ENCODE assay signal across 15 cellular contexts in genomic region chr7:91240546-91240945, GRCh38. TPM values are rescaled to one million over a fixed set of nuclear protein-coding genes. Genes with fewer than 3 reads are reported as not detected.
DNase-seq lines count a peak whose midpoint lies in the region; ATAC-seq and TF ChIP-seq lines count a peak whose summit lies in the region.
"Had no signal": no experiment of that assay in that cellular context is flagged by ENCODE, and none has a peak within 500 bp of the region (broad histone marks: within the 10 kb centered on the region; RNA-seq: fewer than 3 reads in every experiment).

No MANE protein-coding gene starts in this region.

- H2BK120ac ChIP-seq in neuronal stem cell (ENCODE audit: low read depth, low read length): no peak overlapping the region

- no peaks in the 10 kb centered on the region for H3K36me3 ChIP-seq in esophagus squamous epithelium
- no peaks in the 10 kb centered on the region for H3K36me3 ChIP-seq in neuronal stem cell (replicated peaks in 1 of 2; ENCODE audit: control insufficient read depth in 2 of 2, insufficient read depth in 2 of 2, low read length in 2 of 2)
- no peaks in the 10 kb centered on the region for H3K36me3 ChIP-seq in GM23338 (ENCODE audit: insufficient read depth)
- H3K36me3 ChIP-seq: heart right ventricle had no signal

- H2AFZ ChIP-seq in neuronal stem cell (ENCODE audit: low read length) (peak overlapping the region; percentile 46), GM23338 (no peak overlapping the region)

- in situ Hi-C loops in ACHN (cut with HindIII; ENCODE audit: low pct_ligation_motif_present, low pct_unique_long_range_greater_than_20kb, low sequenced_read_pairs): no loop called here

- H4K8ac ChIP-seq in neuronal stem cell (ENCODE audit: low read depth, low read length): no peak overlapping the region

- H3K27me3 Mint-ChIP-seq in GM23338 (ENCODE audit: insufficient read depth, low read depth, poor library complexity): no peaks in the 10 kb centered on the region

- H3K36me3 Mint-ChIP-seq in GM23338 (ENCODE audit: low read depth): no peaks in the 10 kb centered on the region
- H3K36me3 Mint-ChIP-seq: activated naive CD8-positive, alpha-beta T cell treated with anti-CD3 and anti-CD28 coated beads for 36 hours; WTC11 had no signal

- H3K9me3 Mint-ChIP-seq in GM23338: no peaks in the 10 kb centered on the region
- H3K9me3 Mint-ChIP-seq: activated naive CD8-positive, alpha-beta T cell treated with anti-CD3 and anti-CD28 coated beads for 36 hours; WTC11 had no signal

- no peak overlapping the region for H3K4me2 ChIP-seq in neuronal stem cell (ENCODE audit: insufficient read depth, low read length, poor library complexity, severe bottlenecking)
- H3K4me2 ChIP-seq in GM23338: no peak overlapping the region

- DNase-seq in AG09319 (ENCODE audit: extremely low read depth, low read depth) (peak; percentile 75), NOMO-1 treated with DMSO at 0.1 percent for 48 hours (lab: John Stamatoyannopoulos, UW; ENCODE audit: unreplicated experiment) (peak; percentile 96), esophagus squamous epithelium (lab: John Stamatoyannopoulos, UW) (no peak), neuronal stem cell (ENCODE audit: low spot score) (no peak), GM23338 (ENCODE audit: low spot score) (no peak), hippocampal formation (lab: John Stamatoyannopoulos, UW) (no peak), ACHN (no peak)
- DNase-seq: activated CD8-positive, alpha-beta memory T cell treated with anti-CD3 and anti-CD28 coated beads, Interleukin-2, amount 50 U/mL, for 4 hours; activated naive CD8-positive, alpha-beta T cell treated with anti-CD3 and anti-CD28 coated beads for 36 hours; dorsolateral prefrontal cortex; heart right ventricle; NCI-H1930; NCI-H82 had no signal

- intact Hi-C loops in esophagus squamous epithelium (cut with DNase I): no loop called here

- H3K4me3 ChIP-seq in esophagus squamous epithelium (no peak overlapping the region), neuronal stem cell (ENCODE audit: low read length in 2 of 2) (no peak overlapping the region), GM23338 (no peak overlapping the region)
- H3K4me3 ChIP-seq: dorsolateral prefrontal cortex, heart right ventricle had no signal

- H3K9me3 ChIP-seq in esophagus squamous epithelium (no peaks in the 10 kb centered on the region), neuronal stem cell (replicated peaks in 1 of 2; ENCODE audit: control insufficient read depth in 2 of 2, insufficient read depth in 1 of 2, low read depth in 1 of 2, low read length in 2 of 2) (no peaks in the 10 kb centered on the region)
- H3K9me3 ChIP-seq: heart right ventricle had no signal

- H3K27ac ChIP-seq in esophagus squamous epithelium (peak overlapping the region in 3 of 4 donors; percentile 11 to 61 (median 61)), neuronal stem cell (replicated peaks; ENCODE audit: low read length) (no peak overlapping the region), GM23338 (ENCODE audit: low read depth) (no peak overlapping the region)
- H3K27ac ChIP-seq: dorsolateral prefrontal cortex had no signal

- no peak overlapping the region for H3K4ac ChIP-seq in neuronal stem cell (ENCODE audit: low read length)

- no peak overlapping the region for H4K91ac ChIP-seq in neuronal stem cell (ENCODE audit: low read depth, low read length, poor library complexity)

- H3K4me1 ChIP-seq in esophagus squamous epithelium: peaks cover 0 to 33% (median 9%) of the 10 kb centered on the region in 3 donors
- peaks cover 0 to 3% of the 10 kb centered on the region in 2 donors for H3K4me1 ChIP-seq in neuronal stem cell (ENCODE audit: control insufficient read depth in 2 of 2, insufficient read depth in 1 of 2, low read depth in 1 of 2, low read length in 2 of 2)
- H3K4me1 ChIP-seq in GM23338 (ENCODE audit: insufficient read depth): no peaks in the 10 kb centered on the region; the same call in 1 of the 2 replicates

- 12 to 32% methylated on average over 2 of the region's 2 CpGs for WGBS in esophagus squamous epithelium, 2 donors
- WGBS in neuronal stem cell (ENCODE audit: extremely low coverage in 2 of 2, insufficient read length in 2 of 2, insufficient replicate concordance in 1 of 2), 2 donors: no CpG with 5 or more reads among the region's 2 CpGs

- no peaks in the 10 kb centered on the region for H3K27me3 ChIP-seq in esophagus squamous epithelium
- no peaks in the 10 kb centered on the region for H3K27me3 ChIP-seq in neuronal stem cell (ENCODE audit: control insufficient read depth in 3 of 3, insufficient read depth in 3 of 3, low read depth in 1 of 3, low read length in 3 of 3)
- H3K27me3 ChIP-seq in GM23338 (ENCODE audit: insufficient read depth): no peaks in the 10 kb centered on the region
- H3K27me3 ChIP-seq: dorsolateral prefrontal cortex, heart right ventricle had no signal

- no peak overlapping the region for H2AK5ac ChIP-seq in neuronal stem cell (ENCODE audit: low read depth, low read length)

- H3K4me1 Mint-ChIP-seq in GM23338: peaks cover 10% of the 10 kb centered on the region; the same call in 2 of the 3 replicates
- H3K4me1 Mint-ChIP-seq: activated naive CD8-positive, alpha-beta T cell treated with anti-CD3 and anti-CD28 coated beads for 36 hours had no signal

- H3K79me2 ChIP-seq in GM23338 (replicated peaks; ENCODE audit: insufficient read depth): no peaks in the 10 kb centered on the region

- H2BK5ac ChIP-seq in neuronal stem cell (ENCODE audit: low read length): no peak overlapping the region

- H3K27ac Mint-ChIP-seq in GM23338: no peak overlapping the region
- H3K27ac Mint-ChIP-seq: activated naive CD8-positive, alpha-beta T cell treated with anti-CD3 and anti-CD28 coated beads for 36 hours; WTC11 had no signal

- H2BK12ac ChIP-seq in neuronal stem cell (ENCODE audit: low read length): no peak overlapping the region

- no peak overlapping the region for H3K4me3 Mint-ChIP-seq in GM23338
- H3K4me3 Mint-ChIP-seq: activated naive CD8-positive, alpha-beta T cell treated with anti-CD3 and anti-CD28 coated beads for 36 hours; WTC11 had no signal

- ATAC-seq in HG03571 (IDR thresholded peaks at IDR 0.05; ENCODE audit: unreplicated experiment) (no peak), GM23338 (no peak)
- ATAC-seq: WTC11 had no signal

- no peak overlapping the region for H3K9ac ChIP-seq in neuronal stem cell (ENCODE audit: low read depth, low read length, poor library complexity)

- no peak overlapping the region for H3K18ac ChIP-seq in neuronal stem cell (ENCODE audit: low read length)

- no peak overlapping the region for H3K23ac ChIP-seq in neuronal stem cell (ENCODE audit: low read depth, low read length, poor library complexity)

- H3K14ac ChIP-seq in neuronal stem cell (ENCODE audit: low read length): no peak overlapping the region

- H3F3A ChIP-seq in GM23338 (replicated peaks; ENCODE audit: low read depth): no peaks in the 10 kb centered on the region

- H2BK15ac ChIP-seq in neuronal stem cell (ENCODE audit: low read length): no peak overlapping the region

- no peaks in the 10 kb centered on the region for H3K79me1 ChIP-seq in neuronal stem cell (ENCODE audit: low read depth, low read length)

- no peaks in the 10 kb centered on the region for H3K9me2 ChIP-seq in GM23338 (ENCODE audit: insufficient read depth)

- TF ChIP-seq POLR2A in esophagus squamous epithelium (IDR thresholded peaks at IDR 0.05): no peak

- H4K20me1 ChIP-seq in GM23338 (replicated peaks; ENCODE audit: insufficient read depth): no peaks in the 10 kb centered on the region

- TF ChIP-seq CTCF in AG09319 (IDR thresholded peaks at IDR 0.05; ENCODE audit: low read depth, low read length): no peak
- TF ChIP-seq CTCF in esophagus squamous epithelium (IDR thresholded peaks at IDR 0.05): no peak
- no peak for TF ChIP-seq CTCF in GM23338 (conservative IDR thresholded peaks at IDR 0.05; ENCODE audit: low read depth in 2 of 2)

TF ChIP-seq in GM23338, 12 proteins besides CTCF, POLR2A, EP300 and RAD21 (continues in another document):
- TF ChIP-seq ZNF331 (CRISPR knock-in tag; IDR thresholded peaks at IDR 0.05; ENCODE audit: low read depth) (no peak), EZH2phosphoT487 (IDR thresholded peaks at IDR 0.05; ENCODE audit: unreplicated experiment) (no peak)

RNA-seq across cellular contexts. Expression of gene FZD1, which starts 23.7 kb away (rescaled TPM):
- total RNA-seq in esophagus squamous epithelium: 10 to 100 TPM in 2 of 4 donors, 1 to 10 TPM in 2; 8.6 to 14.5 (median 10.4) TPM
- polyA plus RNA-seq in neuronal stem cell (2013, experiment 1 of 2): 14.2 TPM
- polyA plus RNA-seq in neuronal stem cell (2013, experiment 2 of 2): 14.1 TPM
- total RNA-seq in GM23338 (2014; rRNA removed; shearing (Covaris generic)): 1.4 TPM in 2 replicates
- 0.34 and 0.42 TPM in 2 replicates for polyA plus RNA-seq in GM23338 (2016; fragmentation: Nextera tagmentation; extraction: Ambion mirVana)

Comparison
In these comparisons a context has a peak if more than half of its experiments do, and no peak if none do; other contexts are left out.
1. DNase-seq: peak in AG09319 (single experiment) and NOMO-1 treated with DMSO at 0.1 percent for 48 hours (single experiment); none in esophagus squamous epithelium (single experiment), neuronal stem cell (single experiment), GM23338 (single experiment), hippocampal formation (0 of 2) and ACHN (single experiment).
2. H3K27ac ChIP-seq: peak in esophagus squamous epithelium (3 of 4); none in neuronal stem cell (single experiment) and GM23338 (single experiment).